In the genomic region with DNA sequence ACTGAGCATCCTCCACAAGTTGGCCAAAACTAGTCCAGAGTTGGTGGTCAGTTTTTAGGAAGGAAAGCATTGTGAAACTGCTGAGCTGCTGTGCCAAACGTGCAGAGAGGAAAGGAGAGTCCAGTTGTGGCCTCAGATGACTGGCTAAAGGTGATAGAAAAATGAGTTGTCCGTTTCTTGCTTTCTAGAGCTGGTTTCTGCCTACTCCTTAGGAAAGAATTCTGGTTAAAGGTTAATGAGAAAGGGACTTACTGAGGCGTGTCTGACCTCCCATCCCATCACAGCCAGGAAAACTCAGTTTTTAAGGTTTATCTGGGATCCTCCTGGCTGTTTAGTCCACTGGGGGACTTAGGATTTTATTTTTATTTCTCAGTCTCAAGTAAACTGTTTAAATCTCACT, we compare ENCODE assay signal across 20 cellular contexts.
"Had no signal": no experiment of that assay in that cellular context is flagged by ENCODE, and none has a peak within 500 bp of the region (broad histone marks: within the 10 kb centered on the region; RNA-seq: fewer than 3 reads in every experiment).

No MANE protein-coding gene starts in this region.

- H3K4me3 Mint-ChIP-seq: central memory CD8-positive, alpha-beta T cell; effector memory CD8-positive, alpha-beta T cell; naive B cell had no signal

- H3K36me3 Mint-ChIP-seq: naive B cell had no signal

- H3K4me3 ChIP-seq: dorsolateral prefrontal cortex, esophagus squamous epithelium, gastroesophageal sphincter, lung, smooth muscle cell had no signal

- H3K27ac ChIP-seq: dorsolateral prefrontal cortex, epithelial cell of prostate, esophagus squamous epithelium, gastroesophageal sphincter, neutrophil had no signal

- DNase-seq: cortex of kidney; dorsolateral prefrontal cortex; effector memory CD8-positive, alpha-beta T cell; esophagus squamous epithelium; foreskin fibroblast; head of caudate nucleus; hippocampal formation; left ventricle myocardium superior; naive B cell; posterior cingulate gyrus; right cardiac atrium; stimulated activated CD4-positive, alpha-beta T cell treated with anti-CD3 and anti-CD28 coated beads, Interleukin-2, amount 100 ng/mL, for 48 hours; stimulated activated naive CD4-positive, alpha-beta T cell treated with Interleukin-2 at 50 U/mL for 16 hours; trophoblast cell had no signal

- H3K36me3 ChIP-seq: esophagus squamous epithelium, gastroesophageal sphincter, neutrophil had no signal

- H3K4me1 ChIP-seq: esophagus squamous epithelium, gastroesophageal sphincter had no signal

- H3K27ac Mint-ChIP-seq: effector memory CD8-positive, alpha-beta T cell had no signal

- H3K4me1 Mint-ChIP-seq: central memory CD8-positive, alpha-beta T cell; naive B cell had no signal

- ATAC-seq: effector memory CD8-positive, alpha-beta T cell; gastroesophageal sphincter; left ventricle myocardium superior; right cardiac atrium had no signal

- H3K27me3 Mint-ChIP-seq: central memory CD8-positive, alpha-beta T cell; effector memory CD8-positive, alpha-beta T cell; naive B cell had no signal

- H3K9me3 ChIP-seq: esophagus squamous epithelium, neutrophil had no signal

- H3K27me3 ChIP-seq: dorsolateral prefrontal cortex, esophagus squamous epithelium, gastroesophageal sphincter, neutrophil had no signal
